ENCODE assay signal across 21 cellular contexts in the genomic region with DNA sequence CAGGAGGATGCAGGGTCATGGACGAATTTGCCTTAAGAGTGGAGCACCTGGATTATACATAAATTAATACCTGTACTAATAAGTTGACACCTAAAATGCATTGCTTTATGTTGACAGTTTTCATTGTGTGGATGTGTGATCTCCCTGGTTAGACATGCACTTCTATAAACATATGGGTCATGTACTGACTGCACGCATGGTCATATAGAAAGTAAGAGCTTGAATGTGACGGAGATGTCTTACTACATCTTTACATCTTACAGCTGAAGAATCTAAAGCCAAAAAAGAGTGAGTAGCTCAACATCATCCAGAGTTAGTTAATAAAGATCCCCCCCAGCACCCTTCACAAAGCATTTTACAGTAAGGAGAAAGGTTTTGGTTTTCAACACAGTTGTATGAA.
"Had no signal": no experiment of that assay in that cellular context is flagged by ENCODE, and none has a peak within 500 bp of the region (broad histone marks: within the 10 kb centered on the region; RNA-seq: fewer than 3 reads in every experiment).

No MANE protein-coding gene starts in this region.

- H3K4me2 ChIP-seq: hepatocyte had no signal

- ATAC-seq: foreskin keratinocyte, left colon, left ventricle myocardium superior, upper lobe of right lung had no signal

- H3K36me3 Mint-ChIP-seq: naive B cell had no signal

- H3K9me3 Mint-ChIP-seq: naive B cell, nephron progenitor cell had no signal

- H3K27ac ChIP-seq: foreskin keratinocyte, hepatocyte, right atrium auricular region, sigmoid colon, skin epidermis, testis, tibial nerve, upper lobe of right lung, vagina had no signal

- H3K36me3 ChIP-seq: right atrium auricular region, sigmoid colon, tibial nerve, upper lobe of right lung, vagina had no signal

- H3K27ac Mint-ChIP-seq: nephron progenitor cell had no signal

- H3K9me3 ChIP-seq: right atrium auricular region, sigmoid colon, testis, tibial nerve, upper lobe of right lung, vagina had no signal

- H3K79me2 ChIP-seq: hepatocyte had no signal

- H3K4me3 ChIP-seq: hepatocyte, lung, right atrium auricular region, sigmoid colon, skin epidermis, testis, tibial nerve, upper lobe of right lung, vagina had no signal

- DNase-seq: dermis blood vessel endothelial cell; erythroblast; foreskin keratinocyte; head of caudate nucleus; left colon; left ventricle myocardium superior; mesenchymal stem cell; naive B cell; nephron progenitor cell; posterior cingulate gyrus; sigmoid colon; stimulated activated CD4-positive, alpha-beta T cell treated with anti-CD3 and anti-CD28 coated beads, Interleukin-2, amount 100 ng/mL, for 24 hours; stimulated activated naive CD4-positive, alpha-beta T cell treated with Interleukin-2 at 50 U/mL for 16 hours; testis; upper lobe of right lung had no signal

- H3K4me3 Mint-ChIP-seq: naive B cell, nephron progenitor cell had no signal

- H2AFZ ChIP-seq: hepatocyte had no signal

- H3K27me3 ChIP-seq: foreskin keratinocyte, right atrium auricular region, sigmoid colon, testis, tibial nerve, upper lobe of right lung, vagina had no signal
